Comparison of ENCODE assay signal across 17 cellular contexts in genomic region chr12:22276313-22276712, GRCh38. TPM values are rescaled to one million over a fixed set of nuclear protein-coding genes. Genes with fewer than 3 reads are reported as not detected.
DNase-seq lines count a peak whose midpoint lies in the region; ATAC-seq and TF ChIP-seq lines count a peak whose summit lies in the region.
"Had no signal": no experiment of that assay in that cellular context is flagged by ENCODE, and none has a peak within 500 bp of the region (broad histone marks: within the 10 kb centered on the region; RNA-seq: fewer than 3 reads in every experiment).

No MANE protein-coding gene starts in this region.

- no peaks in the 10 kb centered on the region for H4K20me1 ChIP-seq in MM.1S (ENCODE audit: insufficient read depth, low read length)
- H4K20me1 ChIP-seq: BLaER1 had no signal

- 28% methylated on average over 5 of the region's 5 CpGs for WGBS in suprapubic skin

- no peaks in the 10 kb centered on the region for H3K9me2 ChIP-seq in MM.1S (replicated peaks; ENCODE audit: insufficient read depth, low read length)

- no peak for TF ChIP-seq POLR2A in suprapubic skin (IDR thresholded peaks at IDR 0.05)

- H3K36me3 ChIP-seq in mucosa of stomach (ENCODE audit: control insufficient read depth, insufficient read depth, low read length) (no peaks in the 10 kb centered on the region), suprapubic skin (no peaks in the 10 kb centered on the region), MM.1S (replicated peaks; ENCODE audit: insufficient read depth, low read length) (no peaks in the 10 kb centered on the region), MG63 (no peaks in the 10 kb centered on the region)
- H3K36me3 ChIP-seq: BLaER1 had no signal

- H3K9ac ChIP-seq in mucosa of stomach (ENCODE audit: low read length) (peak overlapping the region; percentile 53), MM.1S (ENCODE audit: low read length) (no peak overlapping the region)
- H3K9ac ChIP-seq: BLaER1, parathyroid adenoma had no signal

- H3K27ac ChIP-seq in RWPE1 = peak overlapping the region; percentile 96
- H3K27ac ChIP-seq in epithelial cell of prostate = peak overlapping the region; percentile 73
- H3K27ac ChIP-seq in suprapubic skin = peak overlapping the region; percentile 77
- H3K27ac ChIP-seq in MM.1S (ENCODE audit: low read length) = no peak overlapping the region
- H3K27ac ChIP-seq: BLaER1, parathyroid adenoma had no signal

- no peak overlapping the region for H3K4me2 ChIP-seq in MM.1S (ENCODE audit: low read depth, low read length)

- CTCF ChIA-PET in RWPE1 (lab: Yijun Ruan, JAX) = no interaction called here

- ATAC-seq in HG02884 (IDR thresholded peaks at IDR 0.05; ENCODE audit: unreplicated experiment) = no peak
- ATAC-seq: effector memory CD8-positive, alpha-beta T cell; GM12878 had no signal

- H3K27me3 ChIP-seq in mucosa of stomach (ENCODE audit: control insufficient read depth, insufficient read depth, low read length) (no peaks in the 10 kb centered on the region), suprapubic skin (no peaks in the 10 kb centered on the region), MM.1S (replicated peaks; ENCODE audit: insufficient read depth, low read length) (no peaks in the 10 kb centered on the region), MG63 (no peaks in the 10 kb centered on the region)
- H3K27me3 ChIP-seq: BLaER1 had no signal

- H3K4me3 ChIP-seq in mucosa of stomach (ENCODE audit: low read length) = no peak overlapping the region
- H3K4me3 ChIP-seq in suprapubic skin = peak overlapping the region; percentile 3
- no peak overlapping the region for H3K4me3 ChIP-seq in MM.1S (ENCODE audit: low read length)
- H3K4me3 ChIP-seq in MG63 = no peak overlapping the region
- H3K4me3 ChIP-seq: BLaER1, GM12878 had no signal

- H3K4me1 ChIP-seq in mucosa of stomach (ENCODE audit: control insufficient read depth, insufficient read depth, low read length) = peaks cover 7% of the 10 kb centered on the region
- peaks cover 35% of the 10 kb centered on the region for H3K4me1 ChIP-seq in suprapubic skin
- H3K4me1 ChIP-seq in MM.1S (ENCODE audit: low read length) = no peaks in the 10 kb centered on the region

- H3F3A ChIP-seq in MM.1S (ENCODE audit: insufficient read depth, low read length) = no peaks in the 10 kb centered on the region

- TF ChIP-seq CTCF in RWPE1 (conservative IDR thresholded peaks at IDR 0.05; ENCODE audit: low read depth) (no peak), suprapubic skin (IDR thresholded peaks at IDR 0.05) (no peak), MM.1S (IDR thresholded peaks at IDR 0.05; ENCODE audit: low read length) (no peak)

- DNase-seq in RWPE1 (ENCODE audit: low spot score) (no peak), epithelial cell of prostate (ENCODE audit: low read depth, low spot score) (no peak), suprapubic skin (ENCODE audit: low spot score in 2 of 2) (no peak), MM.1S (no peak), MG63 (no peak), activated gamma-delta T cell treated with Interleukin-2 at 50 U/mL for 16 hours (no peak)
- DNase-seq: activated CD4-positive, alpha-beta T cell treated with anti-CD3 and anti-CD28 coated beads, Interleukin-2, amount 50 U/mL, for 48 hours; effector memory CD8-positive, alpha-beta T cell; hippocampal formation; NCI-H1417 treated with DMSO at 0.1 percent for 48 hours; NCI-H524; RPMI8226 had no signal

- POLR2A ChIA-PET in RWPE1 (lab: Yijun Ruan, JAX; ENCODE audit: low non-redundant PET) = no interaction called here

- TF ChIP-seq EP300 in suprapubic skin (IDR thresholded peaks at IDR 0.05) = no peak

- H3K9me3 ChIP-seq in mucosa of stomach (ENCODE audit: control insufficient read depth, low read length) = no peaks in the 10 kb centered on the region
- no peaks in the 10 kb centered on the region for H3K9me3 ChIP-seq in suprapubic skin
- H3K9me3 ChIP-seq in MM.1S (replicated peaks; ENCODE audit: insufficient read depth, low read length) = no peaks in the 10 kb centered on the region
- peaks cover 5% of the 10 kb centered on the region; the same call in 1 of the 2 replicates for H3K9me3 ChIP-seq in MG63
- H3K9me3 ChIP-seq: BLaER1 had no signal

- no peaks in the 10 kb centered on the region for H3K79me2 ChIP-seq in MM.1S (ENCODE audit: low read length)
- H3K79me2 ChIP-seq: parathyroid adenoma had no signal

- H2AFZ ChIP-seq in MM.1S (ENCODE audit: low read length) = no peak overlapping the region
- H2AFZ ChIP-seq: parathyroid adenoma had no signal

RNA-seq across cellular contexts. Expression of gene ST8SIA1, which starts 58.2 kb away (rescaled TPM):
- total RNA-seq in suprapubic skin = 10 to 100 TPM in 2 of 4 donors, 1 to 10 TPM in 2; 6.9 to 18.0 (median 11.4) TPM
- total RNA-seq in MG63 (2014; rRNA removed; shearing (Covaris generic); ENCODE audit: low replicate concordance) = 0.20 TPM in 1 of 2 replicates, not detected in the other
